1 cellular context compared by ENCODE assay signal in the genomic region with DNA sequence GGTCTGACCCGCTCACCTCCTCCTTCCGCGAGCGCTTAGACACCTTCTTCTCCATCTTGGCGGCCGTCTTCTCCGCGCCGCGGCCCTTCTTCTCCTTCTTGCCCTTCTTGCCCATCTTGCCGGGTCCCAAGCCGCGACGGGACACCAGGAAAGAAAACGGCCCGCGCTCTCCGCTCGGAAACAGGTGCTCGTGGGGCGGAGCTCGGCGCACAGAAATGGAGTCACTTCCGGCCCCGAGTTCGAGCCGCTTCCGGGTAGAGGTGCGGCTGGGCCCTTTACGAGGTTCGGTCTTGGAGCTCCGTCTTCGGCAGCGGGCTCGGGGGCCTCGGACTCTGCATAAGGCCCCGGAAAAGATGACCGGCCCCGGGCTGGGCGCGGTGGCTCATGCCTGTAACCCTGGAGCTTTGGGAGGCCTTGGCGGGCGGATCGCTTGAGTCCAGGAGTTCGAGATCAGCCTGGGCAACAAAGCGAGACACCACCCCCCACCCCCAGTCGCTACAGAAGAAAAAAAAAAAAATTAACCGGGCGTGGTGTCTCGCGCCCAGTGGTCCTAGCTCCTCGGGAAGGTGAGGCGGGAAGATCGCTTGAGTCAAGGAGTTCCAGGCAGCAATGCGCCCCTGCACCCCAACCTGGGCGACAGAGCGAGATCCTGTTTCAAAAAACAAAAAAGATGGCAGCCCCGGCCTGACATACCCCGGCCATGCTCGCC.
A peak's percentile ranks its signal among the peaks of the same experiment; 100 is the strongest.
TF ChIP-seq lines count a peak whose summit lies in the region.

KLHDC4 (minus strand) TSS at position 211 of the 709 bp plus-strand sequence; CDS start at position 115, 96 bp downstream.

TF ChIP-seq in WTC11, 78 proteins besides CTCF, POLR2A, EP300 and RAD21 (continued from another document):
- no peak for TF ChIP-seq ZNF512 (CRISPR knock-in tag; IDR thresholded peaks at IDR 0.05; ENCODE audit: borderline replicate concordance)
- no peak for TF ChIP-seq ZNF423 (CRISPR knock-in tag; IDR thresholded peaks at IDR 0.05)
- TF ChIP-seq ATF1 (CRISPR knock-in tag; IDR thresholded peaks at IDR 0.05), result peak; percentile 46; the same call in 1 of the 2 replicates
- TF ChIP-seq, protein P1, sequence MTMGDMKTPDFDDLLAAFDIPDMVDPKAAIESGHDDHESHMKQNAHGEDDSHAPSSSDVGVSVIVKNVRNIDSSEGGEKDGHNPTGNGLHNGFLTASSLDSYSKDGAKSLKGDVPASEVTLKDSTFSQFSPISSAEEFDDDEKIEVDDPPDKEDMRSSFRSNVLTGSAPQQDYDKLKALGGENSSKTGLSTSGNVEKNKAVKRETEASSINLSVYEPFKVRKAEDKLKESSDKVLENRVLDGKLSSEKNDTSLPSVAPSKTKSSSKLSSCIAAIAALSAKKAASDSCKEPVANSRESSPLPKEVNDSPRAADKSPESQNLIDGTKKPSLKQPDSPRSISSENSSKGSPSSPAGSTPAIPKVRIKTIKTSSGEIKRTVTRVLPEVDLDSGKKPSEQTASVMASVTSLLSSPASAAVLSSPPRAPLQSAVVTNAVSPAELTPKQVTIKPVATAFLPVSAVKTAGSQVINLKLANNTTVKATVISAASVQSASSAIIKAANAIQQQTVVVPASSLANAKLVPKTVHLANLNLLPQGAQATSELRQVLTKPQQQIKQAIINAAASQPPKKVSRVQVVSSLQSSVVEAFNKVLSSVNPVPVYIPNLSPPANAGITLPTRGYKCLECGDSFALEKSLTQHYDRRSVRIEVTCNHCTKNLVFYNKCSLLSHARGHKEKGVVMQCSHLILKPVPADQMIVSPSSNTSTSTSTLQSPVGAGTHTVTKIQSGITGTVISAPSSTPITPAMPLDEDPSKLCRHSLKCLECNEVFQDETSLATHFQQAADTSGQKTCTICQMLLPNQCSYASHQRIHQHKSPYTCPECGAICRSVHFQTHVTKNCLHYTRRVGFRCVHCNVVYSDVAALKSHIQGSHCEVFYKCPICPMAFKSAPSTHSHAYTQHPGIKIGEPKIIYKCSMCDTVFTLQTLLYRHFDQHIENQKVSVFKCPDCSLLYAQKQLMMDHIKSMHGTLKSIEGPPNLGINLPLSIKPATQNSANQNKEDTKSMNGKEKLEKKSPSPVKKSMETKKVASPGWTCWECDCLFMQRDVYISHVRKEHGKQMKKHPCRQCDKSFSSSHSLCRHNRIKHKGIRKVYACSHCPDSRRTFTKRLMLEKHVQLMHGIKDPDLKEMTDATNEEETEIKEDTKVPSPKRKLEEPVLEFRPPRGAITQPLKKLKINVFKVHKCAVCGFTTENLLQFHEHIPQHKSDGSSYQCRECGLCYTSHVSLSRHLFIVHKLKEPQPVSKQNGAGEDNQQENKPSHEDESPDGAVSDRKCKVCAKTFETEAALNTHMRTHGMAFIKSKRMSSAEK (CRISPR knock-in tag; IDR thresholded peaks at IDR 0.05; ENCODE audit: borderline replicate concordance), result no peak
- TF ChIP-seq ZBTB21 (CRISPR knock-in tag; IDR thresholded peaks at IDR 0.05; ENCODE audit: borderline replicate concordance), result no peak
